17 cellular contexts compared by ENCODE assay signal in the genomic region with DNA sequence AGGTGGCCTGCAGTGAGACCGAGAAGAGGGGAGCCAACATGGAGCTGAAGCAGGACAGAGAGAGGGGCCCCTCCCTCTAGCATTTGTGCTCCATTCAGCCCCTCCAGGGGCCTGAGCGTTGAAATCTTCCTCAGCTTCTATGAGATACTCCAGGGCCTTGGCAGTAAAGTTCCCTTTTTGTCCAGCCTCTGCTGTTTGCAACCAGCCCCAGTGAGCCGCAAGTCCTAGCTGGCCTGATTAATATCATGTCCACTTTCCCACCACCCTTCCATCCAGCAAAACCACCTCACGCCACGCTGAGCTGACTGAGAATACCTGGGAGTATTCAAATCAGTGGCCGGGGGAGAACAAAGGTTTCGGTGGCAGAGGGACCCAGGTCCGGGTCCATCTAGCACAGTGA.
"Had no signal": no experiment of that assay in that cellular context is flagged by ENCODE, and none has a peak within 500 bp of the region (broad histone marks: within the 10 kb centered on the region; RNA-seq: fewer than 3 reads in every experiment).

No MANE protein-coding gene starts in this region.

- H3K9me3 ChIP-seq: adrenal gland, colonic mucosa had no signal

- ATAC-seq: activated CD8-positive, alpha-beta memory T cell treated with anti-CD3 and anti-CD28 coated beads, Interleukin-2, amount 10 ng/mL, durations not matched to agents 7 days and 5 days; activated CD8-positive, alpha-beta T cell treated with anti-CD3 and anti-CD28 coated beads for 36 hours; gastroesophageal sphincter; stimulated activated naive CD8-positive, alpha-beta T cell treated with anti-CD3 and anti-CD28 coated beads, Interleukin-15, Interleukin-2, amounts not matched to agents 100 U/mL and 50 U/mL, for 24 hours had no signal

- H3K27me3 ChIP-seq: adrenal gland, colonic mucosa, gastroesophageal sphincter, heart right ventricle had no signal

- H3K4me3 ChIP-seq: adrenal gland, colonic mucosa, gastroesophageal sphincter, heart right ventricle had no signal

- DNase-seq: activated CD4-positive, alpha-beta T cell treated with anti-CD3 and anti-CD28 coated beads, Interleukin-2, amount 10 ng/mL, durations not matched to agents 7 days and 5 days; activated CD4-positive, CD25-positive, alpha-beta regulatory T cell treated with anti-CD3 and anti-CD28 coated beads, Interleukin-2, amount 50 U/mL, for 72 hours; activated CD8-positive, alpha-beta memory T cell treated with anti-CD3 and anti-CD28 coated beads, Interleukin-2, amount 10 ng/mL, durations not matched to agents 7 days and 5 days; activated CD8-positive, alpha-beta T cell treated with anti-CD3 and anti-CD28 coated beads for 36 hours; activated naive CD4-positive, alpha-beta T cell; activated T-cell treated with anti-CD3 and anti-CD28 coated beads, Interleukin-2, amount 50 U/mL, for 1 hour; adrenal gland; colonic mucosa; heart right ventricle; naive thymus-derived CD8-positive, alpha-beta T cell; nucleus accumbens; stimulated activated CD4-positive, alpha-beta T cell treated with anti-CD3 and anti-CD28 coated beads, Interleukin-4, amount 100 ng/mL, for 24 hours; stimulated activated naive CD8-positive, alpha-beta T cell treated with anti-CD3 and anti-CD28 coated beads, Interleukin-15, Interleukin-2, amounts not matched to agents 100 U/mL and 50 U/mL, for 24 hours; T-helper 2 cell had no signal

- H3K4me1 ChIP-seq: adrenal gland, colonic mucosa, gastroesophageal sphincter had no signal

- H3K27ac ChIP-seq: adrenal gland, colonic mucosa, gastroesophageal sphincter, heart right ventricle, SK-N-MC, VCaP had no signal
